In the genomic region with DNA sequence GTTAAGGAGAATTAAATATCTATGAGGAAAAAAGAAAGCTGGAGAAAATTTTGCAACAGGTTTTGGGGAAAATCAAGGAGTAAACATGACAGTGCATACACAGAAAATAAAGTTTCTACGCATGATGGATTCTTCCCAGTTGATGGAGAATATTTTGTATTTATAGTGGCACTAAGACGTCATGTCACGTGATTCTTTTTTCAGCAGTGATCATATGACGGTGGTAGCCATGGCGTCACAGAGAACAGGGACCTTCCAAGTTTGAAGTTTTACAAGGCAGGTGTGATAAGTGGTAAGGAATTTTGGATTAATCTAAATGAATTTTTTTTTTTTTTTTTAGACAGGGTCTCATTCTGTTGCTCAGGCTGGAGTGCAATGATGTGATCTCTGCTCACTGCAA, we compare ENCODE assay signal across 32 cellular contexts. TPM values are rescaled to one million over a fixed set of nuclear protein-coding genes. Genes with fewer than 3 reads are reported as not detected.
"Had no signal": no experiment of that assay in that cellular context is flagged by ENCODE, and none has a peak within 500 bp of the region (broad histone marks: within the 10 kb centered on the region; RNA-seq: fewer than 3 reads in every experiment).

No MANE protein-coding gene starts in this region.

- DNase-seq: stimulated activated CD4-positive, alpha-beta T cell treated with anti-CD3 and anti-CD28 coated beads, Interleukin-2, amount 100 ng/mL, for 48 hours; stimulated activated CD4-positive, alpha-beta T cell treated with anti-CD3 and anti-CD28 coated beads, Interleukin-4, amount 100 ng/mL, for 1 hour; stimulated activated CD4-positive, alpha-beta T cell treated with anti-CD3 and anti-CD28 coated beads, Interleukin-4, amount 100 ng/mL, for 24 hours; stimulated activated CD4-positive, alpha-beta T cell treated with anti-CD3 and anti-CD28 coated beads, Interleukin-4, amount 100 ng/mL, for 4 hours; stimulated activated CD8-positive, alpha-beta memory T cell treated with anti-CD3 and anti-CD28 coated beads, Interleukin-4, amount 100 ng/mL, for 48 hours; stimulated activated naive B cell treated with anti-CD40 and anti-IgM and Interleukin-4, amounts not matched to agents 10 μg/mL and 1 μg/mL and 100 μg/mL, for 72 hours; stimulated activated naive CD4-positive, alpha-beta T cell; stimulated activated naive CD4-positive, alpha-beta T cell treated with Interleukin-2 at 50 U/mL for 16 hours; stimulated activated naive CD8-positive, alpha-beta T cell treated with anti-CD3 and anti-CD28 coated beads, Interleukin-15, amount 100 ng/mL, for 72 hours; stimulated activated naive CD8-positive, alpha-beta T cell treated with anti-CD3 and anti-CD28 coated beads, Interleukin-15, Interleukin-2, amounts not matched to agents 100 U/mL and 50 U/mL, for 24 hours; stomach; substantia nigra; testis; thyroid gland; tibial artery; transverse colon; trophoblast cell; upper lobe of left lung; upper lobe of right lung; uterus had no signal

- H3K4me3 ChIP-seq: stomach, suprapubic skin, testis, thoracic aorta, thyroid gland, tibial artery, tibial nerve, transverse colon, upper lobe of left lung, upper lobe of right lung, uterus, vagina had no signal

- FAIRE-seq: urothelium cell line had no signal

- H3K36me3 ChIP-seq: stomach, suprapubic skin, thoracic aorta, thyroid gland, tibial artery, tibial nerve, transverse colon, upper lobe of left lung, upper lobe of right lung, uterus, vagina had no signal

- ATAC-seq: stimulated activated effector memory CD8-positive, alpha-beta T cell treated with anti-CD3 and anti-CD28 coated beads, Interleukin-12 subunit alpha, Interleukin-12 subunit beta, amount 100 ng/mL, for 72 hours; stimulated activated memory B cell treated with anti-CD40 and anti-IgM and Interleukin-4, amounts not matched to agents 10 μg/mL and 1 μg/mL and 100 μg/mL, for 72 hours; stimulated activated naive B cell treated with anti-CD40 and anti-IgM and Interleukin-4, amounts not matched to agents 10 μg/mL and 1 μg/mL and 100 μg/mL, for 72 hours; stimulated activated naive CD8-positive, alpha-beta T cell treated with anti-CD3 and anti-CD28 coated beads, Interleukin-15, amount 100 ng/mL, for 72 hours; stimulated activated naive CD8-positive, alpha-beta T cell treated with anti-CD3 and anti-CD28 coated beads, Interleukin-15, Interleukin-2, amounts not matched to agents 100 U/mL and 50 U/mL, for 24 hours; upper lobe of right lung had no signal

- H3K4me1 ChIP-seq: stomach, suprapubic skin, testis, thyroid gland, tibial artery, tibial nerve, transverse colon, upper lobe of left lung, upper lobe of right lung, uterus, vagina had no signal

- H3K9me3 ChIP-seq: suprapubic skin, testis, thoracic aorta, thyroid gland, tibial artery, tibial nerve, transverse colon, upper lobe of left lung, upper lobe of right lung, uterus, vagina had no signal

- H3K27ac ChIP-seq: stomach, suprapubic skin, testis, thoracic aorta, thyroid gland, tibial artery, tibial nerve, transverse colon, upper lobe of left lung, upper lobe of right lung, uterus, vagina had no signal

- H3K27me3 ChIP-seq: suprapubic skin, testis, thyroid gland, tibial artery, tibial nerve, upper lobe of left lung, upper lobe of right lung, uterus, vagina had no signal

RNA-seq across cellular contexts. Expression of a gene that starts 8.5 kb away (rescaled TPM):
- total RNA-seq: stomach, subcutaneous adipose tissue, suprapubic skin, temporal lobe, thoracic aorta, thyroid gland, tibial nerve, transverse colon, upper lobe of left lung, upper lobe of right lung, ureter, urinary bladder, uterus, vagina had no signal
- polyA plus RNA-seq: stomach, thymus, urinary bladder had no signal
